ENCODE assay signal across 6 cellular contexts in genomic region chr3:51974277-51974962, GRCh38. TPM values are rescaled to one million over a fixed set of nuclear protein-coding genes. Genes with fewer than 3 reads are reported as not detected.
A peak's percentile ranks its signal among the peaks of the same experiment; 100 is the strongest.
DNase-seq lines count a peak whose midpoint lies in the region; ATAC-seq and TF ChIP-seq lines count a peak whose summit lies in the region.

No MANE protein-coding gene starts in this region.

- ATAC-seq in CD4-positive, alpha-beta T cell (ENCODE audit: poor library complexity), result peak; percentile 12
- peak; percentile 2 for ATAC-seq in HG03135 (IDR thresholded peaks at IDR 0.05; ENCODE audit: unreplicated experiment)
- ATAC-seq in omental fat pad (ENCODE audit: low FRiP score), result peak; percentile 17

- no peaks in the 10 kb centered on the region for H3K9me3 ChIP-seq in CD4-positive, alpha-beta T cell (ENCODE audit: control insufficient read depth, low read length)

- H3K27me3 ChIP-seq in CD4-positive, alpha-beta T cell (ENCODE audit: control insufficient read depth, insufficient read depth, low read length), result no peaks in the 10 kb centered on the region

- POLR2A ChIA-PET in CD4-positive, alpha-beta T cell (lab: Charles Lee), result interaction anchor here (0.8 to 2.9 kb wide), 15 partner anchors 8 to 474 kb away, joined by 3 to 33 read pairs (median 4); partner anchors contain the start of genes ACY1, DCAF1, GPR62 and PARP3

- peak overlapping the region; percentile 97 for H3K4me3 Mint-ChIP-seq in CD4-positive, alpha-beta T cell

- peaks cover 45% of the 10 kb centered on the region for H3K4me1 Mint-ChIP-seq in CD4-positive, alpha-beta T cell (ENCODE audit: low read depth)

- TF ChIP-seq CTCF in CD4-positive, alpha-beta T cell (IDR thresholded peaks at IDR 0.05), result peak; percentile 60
- no peak for TF ChIP-seq CTCF in omental fat pad (IDR thresholded peaks at IDR 0.05)

- peak overlapping the region; percentile 92 for H3K27ac Mint-ChIP-seq in CD4-positive, alpha-beta T cell

- peaks cover 15% of the 10 kb centered on the region for H3K36me3 Mint-ChIP-seq in CD4-positive, alpha-beta T cell (ENCODE audit: low read depth)

- CTCF ChIA-PET in CD4-positive, alpha-beta T cell (lab: Charles Lee), result interaction anchor here (0.6 to 4.7 kb wide), 17 partner anchors 9 to 474 kb away, joined by 3 to 46 read pairs (median 5); partner anchors contain the start of genes ACY1, DCAF1, DUSP7 and GPR62

- intact Hi-C loops in CD4-positive, alpha-beta T cell (cut with DNase I, micrococcal nuclease), result loop anchor here (1.0 kb wide), 1 partner anchor 32 kb away; the partner anchor contains the start of gene PARP3 (in 2 of the 2)

- no peaks in the 10 kb centered on the region for H3K27me3 Mint-ChIP-seq in CD4-positive, alpha-beta T cell

- no peak for DNase-seq in CD4-positive, alpha-beta T cell
- peak in 23 of 61 donors; percentile 21 to 79 (median 56) for DNase-seq in caudate nucleus (lab: John Stamatoyannopoulos, UW)
- no peak for DNase-seq in omental fat pad (ENCODE audit: low spot score)
- DNase-seq in NCI-H1105 (lab: John Stamatoyannopoulos, UW), result no peak
- DNase-seq in SKM-1 treated with dmso at 0.1 percent for 144 hours (lab: John Stamatoyannopoulos, UW; ENCODE audit: unreplicated experiment), result no peak

- H3K9me3 Mint-ChIP-seq in CD4-positive, alpha-beta T cell, result no peaks in the 10 kb centered on the region

- H3K27ac ChIP-seq in CD4-positive, alpha-beta T cell (ENCODE audit: low read depth, low read length), result peak overlapping the region; percentile 59
- peak overlapping the region; percentile 97 for H3K27ac ChIP-seq in caudate nucleus (ENCODE audit: low read depth, low read length)

RNA-seq across cellular contexts. Expression of gene ABHD14A, which starts 0.4 kb away (rescaled TPM):
- total RNA-seq in CD4-positive, alpha-beta T cell, result 10 to 100 TPM in 1 of 2 experiments, 1 to 10 TPM in 1; 9.5 to 10.6 TPM
- 10 to 100 TPM; 19.0 to 53.4 (median 24.5) TPM for total RNA-seq in omental fat pad

RNA-seq across cellular contexts. Expression of gene ABHD14B, which starts 0.6 kb away (rescaled TPM):
- total RNA-seq in CD4-positive, alpha-beta T cell, result 10 to 100 TPM; 52.4 to 58.2 TPM
- total RNA-seq in omental fat pad, result 10 to 100 TPM; 57.3 to 87.1 (median 80.9) TPM

RNA-seq across cellular contexts. Expression of gene PCBP4, which starts 7.2 kb away (rescaled TPM):
- 10 to 100 TPM; 14.7 to 16.8 TPM for total RNA-seq in CD4-positive, alpha-beta T cell
- 10 to 100 TPM; 21.4 to 84.0 (median 23.4) TPM for total RNA-seq in omental fat pad

RNA-seq across cellular contexts. Expression of gene ACY1, which starts 8.9 kb away (rescaled TPM):
- total RNA-seq in CD4-positive, alpha-beta T cell, result 1 to 10 TPM; 4.9 TPM
- total RNA-seq in omental fat pad, result 10 to 100 TPM; 34.0 to 57.7 (median 52.1) TPM

RNA-seq across cellular contexts. Expression of gene GPR62, which starts 19.2 kb away (rescaled TPM):
- not detected for total RNA-seq in CD4-positive, alpha-beta T cell
- under 1 TPM in 3 of 4 donors, not detected in 1; 0.19 to 0.37 (median 0.24) TPM for total RNA-seq in omental fat pad
